ENCODE assay signal across 9 cellular contexts in genomic region chr10:117441812-117442443, GRCh38.
A peak's percentile ranks its signal among the peaks of the same experiment; 100 is the strongest.
DNase-seq lines count a peak whose midpoint lies in the region; ATAC-seq and TF ChIP-seq lines count a peak whose summit lies in the region.
"Had no signal": no experiment of that assay in that cellular context is flagged by ENCODE, and none has a peak within 500 bp of the region (broad histone marks: within the 10 kb centered on the region; RNA-seq: fewer than 3 reads in every experiment).

No MANE protein-coding gene starts in this region.

- peak overlapping the region; percentile 88 for H3K27ac ChIP-seq in RWPE1

- POLR2A ChIA-PET in RWPE1 (lab: Yijun Ruan, JAX; ENCODE audit: low non-redundant PET): no interaction called here

- intact Hi-C loops in lower leg skin (cut with DNase I; ENCODE audit: low total_unique reads): loop anchor here (10.0 kb wide), 1 partner anchor 93 kb away; no protein-coding TSS in a partner anchor

- 44 to 47% methylated on average over 6 of the region's 6 CpGs for WGBS in lower leg skin, 2 donors

- ATAC-seq in HG03060 (IDR thresholded peaks at IDR 0.05; ENCODE audit: low read depth, unreplicated experiment): peak; percentile 41
- ATAC-seq: SK-N-SH treated with all-trans-retinoic acid at 6 μM for 48 hours had no signal

- CTCF ChIA-PET in RWPE1 (lab: Yijun Ruan, JAX): interaction anchor here (0.5 to 1.8 kb wide), 17 partner anchors 9 to 1374 kb away, joined by 3 to 10 read pairs (median 5); no protein-coding TSS in a partner anchor

- no peak for TF ChIP-seq POLR2A in lower leg skin (IDR thresholded peaks at IDR 0.05)

- DNase-seq in GF-D8 (lab: John Stamatoyannopoulos, UW): peak; percentile 58
- DNase-seq in RWPE1 (ENCODE audit: low spot score): peak; percentile 98
- peak; percentile 35 for DNase-seq in medulla oblongata (ENCODE audit: extremely low spot score)
- DNase-seq in NCI-H510A (lab: John Stamatoyannopoulos, UW): no peak
- no peak for DNase-seq in lower leg skin (ENCODE audit: low spot score in 2 of 2)
- no peak for DNase-seq in superior temporal gyrus (ENCODE audit: extremely low spot score)
- no peak for DNase-seq in activated CD4-positive, alpha-beta T cell treated with anti-CD3 and anti-CD28 coated beads, Interleukin-2, amount 50 U/mL, for 4 hours

- H3K4me3 ChIP-seq in lower leg skin (ENCODE audit: low read depth, poor library complexity, severe bottlenecking): no peak overlapping the region

- TF ChIP-seq CTCF in RWPE1 (conservative IDR thresholded peaks at IDR 0.05; ENCODE audit: low read depth) (no peak), lower leg skin (IDR thresholded peaks at IDR 0.05) (no peak)

Comparison
In these comparisons a context has a peak if more than half of its experiments do, and no peak if none do; other contexts are left out.
1. DNase-seq: peak in GF-D8 (single experiment), RWPE1 (single experiment) and medulla oblongata (single experiment); none in NCI-H510A (single experiment), lower leg skin (0 of 2), superior temporal gyrus (single experiment) and activated CD4-positive, alpha-beta T cell treated with anti-CD3 and anti-CD28 coated beads, Interleukin-2, amount 50 U/mL, for 4 hours (0 of 2).